In genomic region chr6:27752038-27752885, GRCh38 we compare ENCODE assay signal across 1 cellular context.
TF ChIP-seq lines count a peak whose summit lies in the region.

No MANE protein-coding gene starts in this region.

TF ChIP-seq in HepG2, 621 proteins besides CTCF, POLR2A, EP300 and RAD21 (continued from another document and continues in another):
- TF ChIP-seq, protein P1, sequence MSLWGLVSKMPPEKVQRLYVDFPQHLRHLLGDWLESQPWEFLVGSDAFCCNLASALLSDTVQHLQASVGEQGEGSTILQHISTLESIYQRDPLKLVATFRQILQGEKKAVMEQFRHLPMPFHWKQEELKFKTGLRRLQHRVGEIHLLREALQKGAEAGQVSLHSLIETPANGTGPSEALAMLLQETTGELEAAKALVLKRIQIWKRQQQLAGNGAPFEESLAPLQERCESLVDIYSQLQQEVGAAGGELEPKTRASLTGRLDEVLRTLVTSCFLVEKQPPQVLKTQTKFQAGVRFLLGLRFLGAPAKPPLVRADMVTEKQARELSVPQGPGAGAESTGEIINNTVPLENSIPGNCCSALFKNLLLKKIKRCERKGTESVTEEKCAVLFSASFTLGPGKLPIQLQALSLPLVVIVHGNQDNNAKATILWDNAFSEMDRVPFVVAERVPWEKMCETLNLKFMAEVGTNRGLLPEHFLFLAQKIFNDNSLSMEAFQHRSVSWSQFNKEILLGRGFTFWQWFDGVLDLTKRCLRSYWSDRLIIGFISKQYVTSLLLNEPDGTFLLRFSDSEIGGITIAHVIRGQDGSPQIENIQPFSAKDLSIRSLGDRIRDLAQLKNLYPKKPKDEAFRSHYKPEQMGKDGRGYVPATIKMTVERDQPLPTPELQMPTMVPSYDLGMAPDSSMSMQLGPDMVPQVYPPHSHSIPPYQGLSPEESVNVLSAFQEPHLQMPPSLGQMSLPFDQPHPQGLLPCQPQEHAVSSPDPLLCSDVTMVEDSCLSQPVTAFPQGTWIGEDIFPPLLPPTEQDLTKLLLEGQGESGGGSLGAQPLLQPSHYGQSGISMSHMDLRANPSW (CRISPR knock-in tag; IDR thresholded peaks at IDR 0.05; ENCODE audit: borderline replicate concordance) = peak; percentile 13; the same call in 1 of the 2 replicates
- TF ChIP-seq ZNF792 (CRISPR knock-in tag; IDR thresholded peaks at IDR 0.05) = peak; percentile 32; the same call in 1 of the 2 replicates
- peak; percentile 11; the same call in 1 of the 2 replicates for TF ChIP-seq ZNF800 (CRISPR knock-in tag; IDR thresholded peaks at IDR 0.05)
- TF ChIP-seq SNAPC2 (CRISPR knock-in tag; IDR thresholded peaks at IDR 0.05) = no peak
- TF ChIP-seq, protein P2, sequence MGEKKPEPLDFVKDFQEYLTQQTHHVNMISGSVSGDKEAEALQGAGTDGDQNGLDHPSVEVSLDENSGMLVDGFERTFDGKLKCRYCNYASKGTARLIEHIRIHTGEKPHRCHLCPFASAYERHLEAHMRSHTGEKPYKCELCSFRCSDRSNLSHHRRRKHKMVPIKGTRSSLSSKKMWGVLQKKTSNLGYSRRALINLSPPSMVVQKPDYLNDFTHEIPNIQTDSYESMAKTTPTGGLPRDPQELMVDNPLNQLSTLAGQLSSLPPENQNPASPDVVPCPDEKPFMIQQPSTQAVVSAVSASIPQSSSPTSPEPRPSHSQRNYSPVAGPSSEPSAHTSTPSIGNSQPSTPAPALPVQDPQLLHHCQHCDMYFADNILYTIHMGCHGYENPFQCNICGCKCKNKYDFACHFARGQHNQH (CRISPR knock-in tag; IDR thresholded peaks at IDR 0.05) = 0 out of 2 replicates have a peak, but pooled peaks have one; percentile 40
- TF ChIP-seq MAF1 (CRISPR knock-in tag; IDR thresholded peaks at IDR 0.05; ENCODE audit: borderline replicate concordance) = no peak
- no peak for TF ChIP-seq ARHGAP35 (CRISPR knock-in tag; IDR thresholded peaks at IDR 0.05; ENCODE audit: borderline replicate concordance)
- no peak for TF ChIP-seq NBN (conservative IDR thresholded peaks at IDR 0.05)
- TF ChIP-seq ZNF234 (CRISPR knock-in tag; conservative IDR thresholded peaks at IDR 0.05) = peak; percentile 54; the same call in 1 of the 2 replicates
- no peak for TF ChIP-seq GABPA (IDR thresholded peaks at IDR 0.05; ENCODE audit: low read depth, low read length)
- 0 out of 2 replicates have a peak, but pooled peaks have one; percentile 40 for TF ChIP-seq GABPA (CRISPR knock-in tag; IDR thresholded peaks at IDR 0.05; ENCODE audit: low read depth)
- TF ChIP-seq MEIS2 (CRISPR knock-in tag; IDR thresholded peaks at IDR 0.05) = 0 out of 2 replicates have a peak, but pooled peaks have one; percentile 21
- TF ChIP-seq ZNF670 (CRISPR knock-in tag; IDR thresholded peaks at IDR 0.05; ENCODE audit: borderline replicate concordance) = no peak
- TF ChIP-seq REXO4 (CRISPR knock-in tag; IDR thresholded peaks at IDR 0.05; ENCODE audit: borderline replicate concordance) = no peak
- TF ChIP-seq POLR2AphosphoS5 (IDR thresholded peaks at IDR 0.05; ENCODE audit: low read depth, low read length) = no peak
- TF ChIP-seq ZNF660 (CRISPR knock-in tag; IDR thresholded peaks at IDR 0.05; ENCODE audit: borderline replicate concordance, low read depth) = no peak
- TF ChIP-seq SIN3A (IDR thresholded peaks at IDR 0.05; ENCODE audit: borderline replicate concordance, low read depth, low read length) = peak; percentile 28; the same call in 1 of the 2 replicates
- no peak for TF ChIP-seq ZNF326 (CRISPR knock-in tag; IDR thresholded peaks at IDR 0.05; ENCODE audit: borderline replicate concordance)
- no peak for TF ChIP-seq LBX2 (CRISPR knock-in tag; IDR thresholded peaks at IDR 0.05; ENCODE audit: borderline replicate concordance)
- TF ChIP-seq, protein P3, sequence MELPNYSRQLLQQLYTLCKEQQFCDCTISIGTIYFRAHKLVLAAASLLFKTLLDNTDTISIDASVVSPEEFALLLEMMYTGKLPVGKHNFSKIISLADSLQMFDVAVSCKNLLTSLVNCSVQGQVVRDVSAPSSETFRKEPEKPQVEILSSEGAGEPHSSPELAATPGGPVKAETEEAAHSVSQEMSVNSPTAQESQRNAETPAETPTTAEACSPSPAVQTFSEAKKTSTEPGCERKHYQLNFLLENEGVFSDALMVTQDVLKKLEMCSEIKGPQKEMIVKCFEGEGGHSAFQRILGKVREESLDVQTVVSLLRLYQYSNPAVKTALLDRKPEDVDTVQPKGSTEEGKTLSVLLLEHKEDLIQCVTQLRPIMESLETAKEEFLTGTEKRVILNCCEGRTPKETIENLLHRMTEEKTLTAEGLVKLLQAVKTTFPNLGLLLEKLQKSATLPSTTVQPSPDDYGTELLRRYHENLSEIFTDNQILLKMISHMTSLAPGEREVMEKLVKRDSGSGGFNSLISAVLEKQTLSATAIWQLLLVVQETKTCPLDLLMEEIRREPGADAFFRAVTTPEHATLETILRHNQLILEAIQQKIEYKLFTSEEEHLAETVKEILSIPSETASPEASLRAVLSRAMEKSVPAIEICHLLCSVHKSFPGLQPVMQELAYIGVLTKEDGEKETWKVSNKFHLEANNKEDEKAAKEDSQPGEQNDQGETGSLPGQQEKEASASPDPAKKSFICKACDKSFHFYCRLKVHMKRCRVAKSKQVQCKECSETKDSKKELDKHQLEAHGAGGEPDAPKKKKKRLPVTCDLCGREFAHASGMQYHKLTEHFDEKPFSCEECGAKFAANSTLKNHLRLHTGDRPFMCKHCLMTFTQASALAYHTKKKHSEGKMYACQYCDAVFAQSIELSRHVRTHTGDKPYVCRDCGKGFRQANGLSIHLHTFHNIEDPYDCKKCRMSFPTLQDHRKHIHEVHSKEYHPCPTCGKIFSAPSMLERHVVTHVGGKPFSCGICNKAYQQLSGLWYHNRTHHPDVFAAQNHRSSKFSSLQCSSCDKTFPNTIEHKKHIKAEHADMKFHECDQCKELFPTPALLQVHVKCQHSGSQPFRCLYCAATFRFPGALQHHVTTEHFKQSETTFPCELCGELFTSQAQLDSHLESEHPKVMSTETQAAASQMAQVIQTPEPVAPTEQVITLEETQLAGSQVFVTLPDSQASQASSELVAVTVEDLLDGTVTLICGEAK (IDR thresholded peaks at IDR 0.05) = no peak
- TF ChIP-seq, protein P3 (CRISPR knock-in tag; IDR thresholded peaks at IDR 0.05) = no peak; the same call in 1 of the 2 replicates
- TF ChIP-seq LCORL (IDR thresholded peaks at IDR 0.05) = no peak
- TF ChIP-seq LCORL (CRISPR knock-in tag; IDR thresholded peaks at IDR 0.05) = peak; percentile 64
- TF ChIP-seq ZMYM2 (CRISPR knock-in tag; IDR thresholded peaks at IDR 0.05) = peak; percentile 86
- no peak for TF ChIP-seq TCF7 (IDR thresholded peaks at IDR 0.05; ENCODE audit: low read depth)
- 0 out of 2 replicates have a peak, but pooled peaks have one; percentile 6 for TF ChIP-seq KMT2B (CRISPR knock-in tag; IDR thresholded peaks at IDR 0.05)
- TF ChIP-seq KDM5B (CRISPR knock-in tag; IDR thresholded peaks at IDR 0.05; ENCODE audit: borderline replicate concordance) = no peak; the same call in 1 of the 2 replicates
- TF ChIP-seq, protein P4, sequence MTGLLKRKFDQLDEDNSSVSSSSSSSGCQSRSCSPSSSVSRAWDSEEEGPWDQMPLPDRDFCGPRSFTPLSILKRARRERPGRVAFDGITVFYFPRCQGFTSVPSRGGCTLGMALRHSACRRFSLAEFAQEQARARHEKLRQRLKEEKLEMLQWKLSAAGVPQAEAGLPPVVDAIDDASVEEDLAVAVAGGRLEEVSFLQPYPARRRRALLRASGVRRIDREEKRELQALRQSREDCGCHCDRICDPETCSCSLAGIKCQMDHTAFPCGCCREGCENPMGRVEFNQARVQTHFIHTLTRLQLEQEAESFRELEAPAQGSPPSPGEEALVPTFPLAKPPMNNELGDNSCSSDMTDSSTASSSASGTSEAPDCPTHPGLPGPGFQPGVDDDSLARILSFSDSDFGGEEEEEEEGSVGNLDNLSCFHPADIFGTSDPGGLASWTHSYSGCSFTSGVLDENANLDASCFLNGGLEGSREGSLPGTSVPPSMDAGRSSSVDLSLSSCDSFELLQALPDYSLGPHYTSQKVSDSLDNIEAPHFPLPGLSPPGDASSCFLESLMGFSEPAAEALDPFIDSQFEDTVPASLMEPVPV (CRISPR knock-in tag; IDR thresholded peaks at IDR 0.05) = 0 out of 2 replicates have a peak, but pooled peaks have one; percentile 16
- no peak for TF ChIP-seq SRY (CRISPR knock-in tag; IDR thresholded peaks at IDR 0.05)
- TF ChIP-seq MLLT10 (CRISPR knock-in tag; IDR thresholded peaks at IDR 0.05) = no peak
- peak; percentile 0; the same call in 1 of the 2 replicates for TF ChIP-seq SATB2 (CRISPR knock-in tag; IDR thresholded peaks at IDR 0.05)
- no peak for TF ChIP-seq ZBTB39 (CRISPR knock-in tag; IDR thresholded peaks at IDR 0.05)
- TF ChIP-seq, protein P5, sequence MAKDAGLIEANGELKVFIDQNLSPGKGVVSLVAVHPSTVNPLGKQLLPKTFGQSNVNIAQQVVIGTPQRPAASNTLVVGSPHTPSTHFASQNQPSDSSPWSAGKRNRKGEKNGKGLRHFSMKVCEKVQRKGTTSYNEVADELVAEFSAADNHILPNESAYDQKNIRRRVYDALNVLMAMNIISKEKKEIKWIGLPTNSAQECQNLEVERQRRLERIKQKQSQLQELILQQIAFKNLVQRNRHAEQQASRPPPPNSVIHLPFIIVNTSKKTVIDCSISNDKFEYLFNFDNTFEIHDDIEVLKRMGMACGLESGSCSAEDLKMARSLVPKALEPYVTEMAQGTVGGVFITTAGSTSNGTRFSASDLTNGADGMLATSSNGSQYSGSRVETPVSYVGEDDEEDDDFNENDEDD (CRISPR knock-in tag; IDR thresholded peaks at IDR 0.05; ENCODE audit: borderline replicate concordance) = peak; percentile 13; the same call in 1 of the 2 replicates
- TF ChIP-seq RARG (CRISPR knock-in tag; IDR thresholded peaks at IDR 0.05; ENCODE audit: low read depth) = no peak
- TF ChIP-seq IKZF4 (CRISPR knock-in tag; IDR thresholded peaks at IDR 0.05; ENCODE audit: borderline replicate concordance, low read depth, not compliant biosample characterization) = peak; percentile 20
- TF ChIP-seq SP5 (CRISPR knock-in tag; IDR thresholded peaks at IDR 0.05; ENCODE audit: borderline replicate concordance, low read depth) = no peak
- peak; percentile 48; the same call in 1 of the 2 replicates for TF ChIP-seq ZNF24 (IDR thresholded peaks at IDR 0.05)
- peak; percentile 68 for TF ChIP-seq SMC3 (IDR thresholded peaks at IDR 0.05; ENCODE audit: low read length)
